12 cellular contexts compared by ENCODE assay signal in the genomic region with DNA sequence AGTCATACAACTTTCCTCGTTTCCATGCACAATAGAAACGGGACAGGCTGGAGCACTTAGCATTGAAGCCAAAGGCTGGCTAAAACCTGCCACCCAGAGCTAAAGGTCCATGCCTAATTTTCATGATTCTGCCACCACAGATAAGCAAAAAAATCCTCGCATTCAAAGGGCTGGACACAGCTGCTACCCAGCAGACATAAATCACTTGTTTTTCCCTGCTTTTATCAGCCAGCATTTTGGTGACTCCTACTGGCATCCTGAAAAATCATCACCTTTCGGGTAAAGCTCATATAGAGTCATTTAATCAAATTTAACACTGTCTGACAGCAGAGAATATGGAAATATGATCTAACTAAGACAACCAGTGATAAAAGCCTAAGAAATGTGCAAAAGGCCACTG. TPM values are rescaled to one million over a fixed set of nuclear protein-coding genes. Genes with fewer than 3 reads are reported as not detected.
DNase-seq lines count a peak whose midpoint lies in the region; ATAC-seq and TF ChIP-seq lines count a peak whose summit lies in the region.
"Had no signal": no experiment of that assay in that cellular context is flagged by ENCODE, and none has a peak within 500 bp of the region (broad histone marks: within the 10 kb centered on the region; RNA-seq: fewer than 3 reads in every experiment).

No MANE protein-coding gene starts in this region.

- H3K4me1 Mint-ChIP-seq in brain: peaks cover 27% of the 10 kb centered on the region
- H3K4me1 Mint-ChIP-seq: naive B cell had no signal

- TF ChIP-seq POLR2A in right lobe of liver (IDR thresholded peaks at IDR 0.05): no peak
- TF ChIP-seq POLR2A in thyroid gland (IDR thresholded peaks at IDR 0.05): no peak

- no peak overlapping the region for H3K4me3 Mint-ChIP-seq in brain
- H3K4me3 Mint-ChIP-seq: activated naive CD8-positive, alpha-beta T cell; naive B cell had no signal

- 20% methylated on average over 4 of the region's 4 CpGs for WGBS in right lobe of liver (ENCODE audit: insufficient coverage, low coverage, low lambda C conversion rate, missing lambda C conversion rate)
- WGBS in thyroid gland, 2 donors: 84 to 95% methylated on average over 4 of the region's 4 CpGs

- TF ChIP-seq CTCF in LNCaP clone FGC (IDR thresholded peaks at IDR 0.05; ENCODE audit: control insufficient read depth, extremely low read depth, insufficient read depth): peak; percentile 27; the same call in 1 of the 2 replicates
- TF ChIP-seq CTCF in brain (conservative IDR thresholded peaks at IDR 0.05): peak in 1 of 2 experiments; percentile 36
- TF ChIP-seq CTCF in right lobe of liver (IDR thresholded peaks at IDR 0.05): peak; percentile 35 to 51 (median 50)
- TF ChIP-seq CTCF in thyroid gland (IDR thresholded peaks at IDR 0.05): no peak

- H3K27me3 ChIP-seq in right lobe of liver (no peaks in the 10 kb centered on the region), thyroid gland (no peaks in the 10 kb centered on the region)

- no peaks in the 10 kb centered on the region for H3K27me3 Mint-ChIP-seq in brain
- H3K27me3 Mint-ChIP-seq: activated naive CD8-positive, alpha-beta T cell; naive B cell had no signal

- no peaks in the 10 kb centered on the region for H3K36me3 ChIP-seq in right lobe of liver
- peaks cover 8 to 16% of the 10 kb centered on the region in 2 donors for H3K36me3 ChIP-seq in thyroid gland

- peak overlapping the region; percentile 52 to 81 (median 63) for H3K27ac ChIP-seq in right lobe of liver
- no peak overlapping the region for H3K27ac ChIP-seq in thyroid gland
- H3K27ac ChIP-seq: skin epidermis had no signal

- no peaks in the 10 kb centered on the region for H3K9me3 Mint-ChIP-seq in brain
- H3K9me3 Mint-ChIP-seq: naive B cell had no signal

- DNase-seq in DMS 273 treated with DMSO at 0.1 percent for 48 hours (lab: John Stamatoyannopoulos, UW) (peak; percentile 24), LNCaP clone FGC (ENCODE audit: low read depth) (no peak), right lobe of liver (peak in 1 of 3 donors; percentile 59), SW 1271 (lab: John Stamatoyannopoulos, UW) (no peak), HPDE6-E6E7 (ENCODE audit: extremely low spot score) (no peak), thyroid gland (no peak)
- DNase-seq: naive B cell, T-helper 9 cell had no signal

- ATAC-seq in right lobe of liver: peak; percentile 84 to 91 (median 84)
- ATAC-seq: GM12878 had no signal

- H3K4me3 ChIP-seq in LNCaP clone FGC (ENCODE audit: low read depth, low read length) (no peak overlapping the region), right lobe of liver (no peak overlapping the region), thyroid gland (replicated peaks in 1 of 3) (no peak overlapping the region)
- H3K4me3 ChIP-seq: GM12878, skin epidermis had no signal

- no peaks in the 10 kb centered on the region for H3K9me3 ChIP-seq in right lobe of liver
- H3K9me3 ChIP-seq in thyroid gland: no peaks in the 10 kb centered on the region

- peaks cover 37% of the 10 kb centered on the region for H3K36me3 Mint-ChIP-seq in brain

- intact Hi-C loops in right lobe of liver (cut with DNase I) (no loop called here), thyroid gland (cut with DNase I) (no loop called here)

- H3K4me1 ChIP-seq in right lobe of liver (peaks cover 0 to 47% (median 22%) of the 10 kb centered on the region in 4 donors), thyroid gland (no peaks in the 10 kb centered on the region)

- peak overlapping the region; percentile 35 to 69 (median 52) for H3K27ac Mint-ChIP-seq in brain
- H3K27ac Mint-ChIP-seq: activated naive CD8-positive, alpha-beta T cell had no signal

RNA-seq across cellular contexts. Expression of gene ALG9, which starts 37.9 kb away (rescaled TPM):
- 31.5 TPM for polyA plus RNA-seq in brain (ENCODE audit: insufficient read depth, low read depth, low replicate concordance)
- total RNA-seq in right lobe of liver: 10 to 100 TPM; 15.0 to 20.8 (median 18.2) TPM
- 10 to 100 TPM; 35.3 to 44.9 (median 36.6) TPM for total RNA-seq in thyroid gland

RNA-seq across cellular contexts. Expression of gene FDXACB1, which starts 45.4 kb away (rescaled TPM):
- 1.7 TPM for polyA plus RNA-seq in brain (ENCODE audit: insufficient read depth, low read depth, low replicate concordance)
- total RNA-seq in right lobe of liver (1 to 10 TPM in 4 of 6 experiments, under 1 TPM in 2; 0.90 to 1.3 (median 1.1) TPM), thyroid gland (1 to 10 TPM; 1.8 to 3.0 (median 2.8) TPM)

RNA-seq across cellular contexts. Expression of gene CFAP68, which starts 45.8 kb away (rescaled TPM):
- polyA plus RNA-seq in brain (ENCODE audit: insufficient read depth, low read depth, low replicate concordance): 54.4 TPM
- total RNA-seq in right lobe of liver: 10 to 100 TPM; 10.6 to 22.9 (median 15.7) TPM
- total RNA-seq in thyroid gland: 10 to 100 TPM; 24.7 to 47.1 (median 38.0) TPM

Comparison
In these comparisons a context has a peak if more than half of its experiments do, and no peak if none do; other contexts are left out.
1. CTCF ChIP-seq: peak in LNCaP clone FGC (single experiment) and right lobe of liver (4 of 4); none in thyroid gland (0 of 6).
2. H3K27ac ChIP-seq: peak in right lobe of liver (3 of 3); none in thyroid gland (0 of 3).